24 cellular contexts compared by ENCODE assay signal in genomic region chr12:54193437-54193836, GRCh38.
"Had no signal": no experiment of that assay in that cellular context is flagged by ENCODE, and none has a peak within 500 bp of the region (broad histone marks: within the 10 kb centered on the region; RNA-seq: fewer than 3 reads in every experiment).

No MANE protein-coding gene starts in this region.

- H3K4me3 ChIP-seq: hepatocyte, lower lobe of right lung, ovary, right atrium auricular region, right lobe of liver, skin epidermis, suprapubic skin, thoracic aorta, tibial artery, upper lobe of right lung had no signal

- H3K9me3 ChIP-seq: lower lobe of right lung, ovary, right atrium auricular region, right lobe of liver, suprapubic skin, thoracic aorta, tibial artery, upper lobe of right lung had no signal

- H3K4me1 ChIP-seq: right lobe of liver, upper lobe of right lung had no signal

- H3K27me3 ChIP-seq: ovary, right atrium auricular region, right lobe of liver had no signal

- H3K36me3 Mint-ChIP-seq: naive B cell; natural killer cell; stimulated activated effector memory CD8-positive, alpha-beta T cell treated with anti-CD3 and anti-CD28 coated beads, Interleukin-12 subunit alpha, Interleukin-12 subunit beta, amount 100 ng/mL, for 72 hours had no signal

- DNase-seq: lower lobe of right lung; mammary epithelial cell; mesenchymal stem cell; naive B cell; natural killer cell; ovary; right lobe of liver; stimulated activated CD4-positive, alpha-beta T cell treated with anti-CD3 and anti-CD28 coated beads, Interleukin-12 subunit alpha, Interleukin-12 subunit beta, amount 100 ng/mL, for 4 hours; stimulated activated CD4-positive, alpha-beta T cell treated with anti-CD3 and anti-CD28 coated beads, Interleukin-15, amount 100 ng/mL, for 24 hours; stimulated activated CD4-positive, alpha-beta T cell treated with anti-CD3 and anti-CD28 coated beads, Interleukin-4, amount 100 ng/mL, for 24 hours; stimulated activated naive CD4-positive, alpha-beta T cell; tibial artery; trophoblast cell; upper lobe of right lung had no signal

- ATAC-seq: left lobe of liver; lower lobe of right lung; natural killer cell; right lobe of liver; stimulated activated effector memory CD8-positive, alpha-beta T cell treated with anti-CD3 and anti-CD28 coated beads, Interleukin-12 subunit alpha, Interleukin-12 subunit beta, amount 100 ng/mL, for 72 hours; upper lobe of right lung had no signal

- FAIRE-seq: urothelium cell line had no signal

- H3K27ac Mint-ChIP-seq: natural killer cell; progenitor cell of endocrine pancreas; stimulated activated effector memory CD8-positive, alpha-beta T cell treated with anti-CD3 and anti-CD28 coated beads, Interleukin-12 subunit alpha, Interleukin-12 subunit beta, amount 100 ng/mL, for 72 hours; stimulated activated naive CD8-positive, alpha-beta T cell treated with anti-CD3 and anti-CD28 coated beads, Interleukin-15, Interleukin-2, amounts not matched to agents 100 ng/mL and 50 ng/mL, for 24 hours had no signal

- H3K36me3 ChIP-seq: lower lobe of right lung, ovary, right atrium auricular region, right lobe of liver, suprapubic skin, thoracic aorta, tibial artery, upper lobe of right lung had no signal

- H3K9me3 Mint-ChIP-seq: natural killer cell; stimulated activated effector memory CD8-positive, alpha-beta T cell treated with anti-CD3 and anti-CD28 coated beads, Interleukin-12 subunit alpha, Interleukin-12 subunit beta, amount 100 ng/mL, for 72 hours; stimulated activated naive CD8-positive, alpha-beta T cell treated with anti-CD3 and anti-CD28 coated beads, Interleukin-15, Interleukin-2, amounts not matched to agents 100 ng/mL and 50 ng/mL, for 24 hours had no signal

- H2AFZ ChIP-seq: hepatocyte had no signal

- H3K4me2 ChIP-seq: hepatocyte had no signal

- H3K4me3 Mint-ChIP-seq: naive B cell; natural killer cell; stimulated activated effector memory CD8-positive, alpha-beta T cell treated with anti-CD3 and anti-CD28 coated beads, Interleukin-12 subunit alpha, Interleukin-12 subunit beta, amount 100 ng/mL, for 72 hours; stimulated activated naive CD8-positive, alpha-beta T cell treated with anti-CD3 and anti-CD28 coated beads, Interleukin-15, Interleukin-2, amounts not matched to agents 100 ng/mL and 50 ng/mL, for 24 hours had no signal

- H3K27ac ChIP-seq: hepatocyte, lower lobe of right lung, ovary, right atrium auricular region, right lobe of liver, skin epidermis, suprapubic skin, thoracic aorta, tibial artery, upper lobe of right lung had no signal
